ENCODE assay signal across 1 cellular context in genomic region chr4:73944061-73944875, GRCh38.
TF ChIP-seq lines count a peak whose summit lies in the region.

No MANE protein-coding gene starts in this region.

TF ChIP-seq in H1, 55 proteins besides CTCF, POLR2A, EP300 and RAD21:
- peak; percentile 52 for TF ChIP-seq EZH2 (IDR thresholded peaks at IDR 0.05; ENCODE audit: low read depth, low read length, severe bottlenecking)
- peak; percentile 34 for TF ChIP-seq RNF2 (IDR thresholded peaks at IDR 0.05; ENCODE audit: borderline replicate concordance, low read depth, low read length, missing control alignments, poor library complexity, severe bottlenecking)
- TF ChIP-seq KDM4A (IDR thresholded peaks at IDR 0.05; ENCODE audit: low read depth, low read length, severe bottlenecking), result peak; percentile 42
- TF ChIP-seq CREB1 (IDR thresholded peaks at IDR 0.05), result no peak
- peak; percentile 50 for TF ChIP-seq ASH2L (IDR thresholded peaks at IDR 0.05; ENCODE audit: low read length)
- no peak for TF ChIP-seq SP2 (IDR thresholded peaks at IDR 0.05; ENCODE audit: low read length)
